In genomic region chr1:48916121-48917069, GRCh38 we compare ENCODE assay signal across 8 cellular contexts.
A peak's percentile ranks its signal among the peaks of the same experiment; 100 is the strongest.
DNase-seq lines count a peak whose midpoint lies in the region; ATAC-seq and TF ChIP-seq lines count a peak whose summit lies in the region.

No MANE protein-coding gene starts in this region.

- POLR2A ChIA-PET in RWPE1 (lab: Yijun Ruan, JAX; ENCODE audit: low non-redundant PET), result no interaction called here

- CTCF ChIA-PET in RWPE1 (lab: Yijun Ruan, JAX), result interaction anchor here (0.6 to 0.9 kb wide), 5 partner anchors 113 to 1220 kb away, joined by 3 to 4 read pairs (median 3); no protein-coding TSS in a partner anchor

- peak; percentile 59 for DNase-seq in DMS79 treated with DMSO at 0.1 percent for 48 hours (lab: John Stamatoyannopoulos, UW)
- peak; percentile 45 for DNase-seq in LHCN-M2 (ENCODE audit: low read depth)
- peak; percentile 21 for DNase-seq in RWPE1 (ENCODE audit: low spot score)
- DNase-seq in foreskin fibroblast, result peak; percentile 17 to 79
- DNase-seq in spleen, result no peak
- no peak for DNase-seq in activated T-cell treated with anti-CD3 and anti-CD28 coated beads, Interleukin-2, amount 50 U/mL, for 24 hours

- WGBS in spleen, 5 donors, result 42 to 48% (median 46%) methylated on average over 5 of the region's 5 CpGs

- TF ChIP-seq CTCF in RWPE1 (conservative IDR thresholded peaks at IDR 0.05; ENCODE audit: low read depth), result 0 out of 2 replicates have a peak, but pooled peaks have one; percentile 30
- TF ChIP-seq CTCF in foreskin fibroblast (IDR thresholded peaks at IDR 0.05; ENCODE audit: low read depth, low read length), result peak; percentile 49
- peak in 9 of 11 experiments; percentile 20 to 58 (median 32) for TF ChIP-seq CTCF in spleen (IDR thresholded peaks at IDR 0.05 in 8 of 11, conservative IDR thresholded peaks at IDR 0.05 in 3 of 11)

- H3K27ac ChIP-seq in RWPE1 (no peak overlapping the region), spleen (peak overlapping the region in 6 of 8 donors; percentile 37 to 73 (median 59))

- H3K27ac Mint-ChIP-seq in activated T-cell treated with anti-CD3 and anti-CD28 coated beads, Interleukin-2, amount 50 U/mL, for 24 hours, result no peak overlapping the region

- intact Hi-C loops in spleen (cut with DNase I; ENCODE audit: low total_unique reads), result no loop called here

- no peaks in the 10 kb centered on the region for H3K9me3 Mint-ChIP-seq in activated T-cell treated with anti-CD3 and anti-CD28 coated beads, Interleukin-2, amount 50 U/mL, for 24 hours

- TF ChIP-seq POLR2A in spleen (IDR thresholded peaks at IDR 0.05), result no peak

- H3K4me1 Mint-ChIP-seq in activated T-cell treated with anti-CD3 and anti-CD28 coated beads, Interleukin-2, amount 50 U/mL, for 24 hours (ENCODE audit: low read depth), result no peaks in the 10 kb centered on the region

- no peak overlapping the region for H3K4me3 Mint-ChIP-seq in activated T-cell treated with anti-CD3 and anti-CD28 coated beads, Interleukin-2, amount 50 U/mL, for 24 hours

- no peaks in the 10 kb centered on the region for H3K9me3 ChIP-seq in spleen

- H3K27me3 Mint-ChIP-seq in activated T-cell treated with anti-CD3 and anti-CD28 coated beads, Interleukin-2, amount 50 U/mL, for 24 hours, result peaks cover 3% of the 10 kb centered on the region

- H3K27me3 ChIP-seq in spleen (replicated peaks in 1 of 7), result no peaks in the 10 kb centered on the region

- H3K4me3 ChIP-seq in foreskin fibroblast (ENCODE audit: low read depth in 1 of 2, low read length in 2 of 2) (no peak overlapping the region), spleen (no peak overlapping the region)

- ATAC-seq in HG02884 (IDR thresholded peaks at IDR 0.05; ENCODE audit: unreplicated experiment), result no peak
- ATAC-seq in GM21381 (IDR thresholded peaks at IDR 0.05; ENCODE audit: unreplicated experiment), result no peak

- H3K36me3 ChIP-seq in spleen, result no peaks in the 10 kb centered on the region

- H3K36me3 Mint-ChIP-seq in activated T-cell treated with anti-CD3 and anti-CD28 coated beads, Interleukin-2, amount 50 U/mL, for 24 hours (ENCODE audit: low read depth), result no peaks in the 10 kb centered on the region

- H3K4me1 ChIP-seq in spleen, result peaks cover 0 to 24% (median 8%) of the 10 kb centered on the region in 6 donors

Comparison
In these comparisons a context has a peak if more than half of its experiments do, and no peak if none do; other contexts are left out.
1. DNase-seq: peak in DMS79 treated with DMSO at 0.1 percent for 48 hours (single experiment), LHCN-M2 (single experiment), RWPE1 (single experiment) and foreskin fibroblast (2 of 2); none in spleen (single experiment) and activated T-cell treated with anti-CD3 and anti-CD28 coated beads, Interleukin-2, amount 50 U/mL, for 24 hours (single experiment).
2. Peak in every context shown above with its lines, with median percentiles within 50 percentile points of each other: CTCF ChIP-seq.